Comparison of ENCODE assay signal across 1 cellular context in genomic region chr20:37526238-37526838, GRCh38.
TF ChIP-seq lines count a peak whose summit lies in the region.

No MANE protein-coding gene starts in this region.

TF ChIP-seq in K562, 482 proteins besides CTCF, POLR2A, EP300 and RAD21 (continued from another document and continues in another):
- TF ChIP-seq ZNF407 (IDR thresholded peaks at IDR 0.05; ENCODE audit: low read depth) (no peak), FOXM1 (IDR thresholded peaks at IDR 0.05; ENCODE audit: low read depth) (peak; percentile 66), FOXM1 (CRISPR knock-in tag; IDR thresholded peaks at IDR 0.05; ENCODE audit: low read depth) (no peak), SIN3A (IDR thresholded peaks at IDR 0.05; ENCODE audit: borderline replicate concordance in 2 of 2, control insufficient read depth in 1 of 2, low read depth in 2 of 2, low read length in 2 of 2) (no peak), ZNF551 (CRISPR knock-in tag; IDR thresholded peaks at IDR 0.05) (no peak), KDM5B (IDR thresholded peaks at IDR 0.05; ENCODE audit: insufficient replicate concordance, low read depth, low read length) (no peak), MCM3 (IDR thresholded peaks at IDR 0.05) (no peak), BMI1 (IDR thresholded peaks at IDR 0.05; ENCODE audit: low read length) (no peak), PTTG1 (tag; IDR thresholded peaks at IDR 0.05; ENCODE audit: low read depth) (no peak), KAT7 (CRISPR knock-in tag; IDR thresholded peaks at IDR 0.05; ENCODE audit: borderline replicate concordance) (no peak), TAF9B (IDR thresholded peaks at IDR 0.05; ENCODE audit: partially characterized antibody) (no peak), MYC (IDR thresholded peaks at IDR 0.05; ENCODE audit: low read depth, low read length) (0 out of 2 replicates have a peak, but pooled peaks have one; percentile 47), MYC (CRISPR knock-in tag; IDR thresholded peaks at IDR 0.05; ENCODE audit: borderline replicate concordance, low read depth) (no peak), E2F3 (CRISPR knock-in tag; IDR thresholded peaks at IDR 0.05) (no peak), FOXP1 (CRISPR knock-in tag; IDR thresholded peaks at IDR 0.05) (no peak), ZFP1 (CRISPR knock-in tag; IDR thresholded peaks at IDR 0.05) (no peak), SAFB2 (IDR thresholded peaks at IDR 0.05; ENCODE audit: borderline replicate concordance, low read depth, low read length, severe bottlenecking) (no peak), NR2F6 (CRISPR knock-in tag; IDR thresholded peaks at IDR 0.05) (no peak; the same call in 1 of the 2 replicates), RNF2 (IDR thresholded peaks at IDR 0.05) (no peak), SRSF7 (optimal IDR thresholded peaks at IDR 0.05; ENCODE audit: low read depth, low read length) (no peak), CHCHD3 (CRISPR knock-in tag; IDR thresholded peaks at IDR 0.05) (no peak), PHF21A (IDR thresholded peaks at IDR 0.05; ENCODE audit: borderline replicate concordance, low read depth) (no peak), TFAP4 (CRISPR knock-in tag; IDR thresholded peaks at IDR 0.05; ENCODE audit: borderline replicate concordance) (no peak), BDP1 (IDR thresholded peaks at IDR 0.05; ENCODE audit: insufficient read depth, insufficient read length) (no peak), JUNB (CRISPR knock-in tag; conservative IDR thresholded peaks at IDR 0.05) (no peak), PBX2 (CRISPR knock-in tag; IDR thresholded peaks at IDR 0.05; ENCODE audit: low read depth) (no peak), PBX2 (tag; conservative IDR thresholded peaks at IDR 0.05; ENCODE audit: low read depth) (no peak), ZNF184 (CRISPR knock-in tag; IDR thresholded peaks at IDR 0.05) (no peak), NFATC3 (IDR thresholded peaks at IDR 0.05) (no peak), NONO (IDR thresholded peaks at IDR 0.05; ENCODE audit: low read depth in 2 of 2, low read length in 1 of 2) (no peak), MEIS2 (IDR thresholded peaks at IDR 0.05; ENCODE audit: partially characterized antibody) (no peak), ATF1 (CRISPR knock-in tag; IDR thresholded peaks at IDR 0.05) (no peak), ATF1 (tag; IDR thresholded peaks at IDR 0.05) (no peak), BACH1 (tag; IDR thresholded peaks at IDR 0.05) (no peak), ZEB2 (IDR thresholded peaks at IDR 0.05) (no peak), CC2D1A (IDR thresholded peaks at IDR 0.05) (no peak), HOXB6 (CRISPR knock-in tag; IDR thresholded peaks at IDR 0.05; ENCODE audit: borderline replicate concordance) (no peak), NFRKB (IDR thresholded peaks at IDR 0.05; ENCODE audit: low read depth) (no peak), POLR2AphosphoS2 (IDR thresholded peaks at IDR 0.05; ENCODE audit: low read length) (no peak), SLC30A9 (CRISPR knock-in tag; IDR thresholded peaks at IDR 0.05) (no peak), BHLHE40 (IDR thresholded peaks at IDR 0.05; ENCODE audit: low read length) (no peak; the same call in 1 of the 2 replicates), POLR2H (tag; IDR thresholded peaks at IDR 0.05; ENCODE audit: low read depth) (no peak), U2AF2 (optimal IDR thresholded peaks at IDR 0.05; ENCODE audit: low read depth, low read length) (no peak), ZFP30 (CRISPR knock-in tag; IDR thresholded peaks at IDR 0.05; ENCODE audit: borderline replicate concordance) (no peak), ERF (CRISPR knock-in tag; IDR thresholded peaks at IDR 0.05) (no peak), POLR2G (IDR thresholded peaks at IDR 0.05; ENCODE audit: low read depth, low read length) (no peak), MAX (CRISPR knock-in tag; IDR thresholded peaks at IDR 0.05) (peak; percentile 40; the same call in 1 of the 2 replicates), SIN3B (IDR thresholded peaks at IDR 0.05; ENCODE audit: low read depth) (no peak), TCFL5 (CRISPR knock-in tag; conservative IDR thresholded peaks at IDR 0.05) (no peak), CBX3 (IDR thresholded peaks at IDR 0.05; ENCODE audit: borderline replicate concordance in 1 of 2, low read length in 2 of 2) (no peak)
- TF ChIP-seq, protein P1, sequence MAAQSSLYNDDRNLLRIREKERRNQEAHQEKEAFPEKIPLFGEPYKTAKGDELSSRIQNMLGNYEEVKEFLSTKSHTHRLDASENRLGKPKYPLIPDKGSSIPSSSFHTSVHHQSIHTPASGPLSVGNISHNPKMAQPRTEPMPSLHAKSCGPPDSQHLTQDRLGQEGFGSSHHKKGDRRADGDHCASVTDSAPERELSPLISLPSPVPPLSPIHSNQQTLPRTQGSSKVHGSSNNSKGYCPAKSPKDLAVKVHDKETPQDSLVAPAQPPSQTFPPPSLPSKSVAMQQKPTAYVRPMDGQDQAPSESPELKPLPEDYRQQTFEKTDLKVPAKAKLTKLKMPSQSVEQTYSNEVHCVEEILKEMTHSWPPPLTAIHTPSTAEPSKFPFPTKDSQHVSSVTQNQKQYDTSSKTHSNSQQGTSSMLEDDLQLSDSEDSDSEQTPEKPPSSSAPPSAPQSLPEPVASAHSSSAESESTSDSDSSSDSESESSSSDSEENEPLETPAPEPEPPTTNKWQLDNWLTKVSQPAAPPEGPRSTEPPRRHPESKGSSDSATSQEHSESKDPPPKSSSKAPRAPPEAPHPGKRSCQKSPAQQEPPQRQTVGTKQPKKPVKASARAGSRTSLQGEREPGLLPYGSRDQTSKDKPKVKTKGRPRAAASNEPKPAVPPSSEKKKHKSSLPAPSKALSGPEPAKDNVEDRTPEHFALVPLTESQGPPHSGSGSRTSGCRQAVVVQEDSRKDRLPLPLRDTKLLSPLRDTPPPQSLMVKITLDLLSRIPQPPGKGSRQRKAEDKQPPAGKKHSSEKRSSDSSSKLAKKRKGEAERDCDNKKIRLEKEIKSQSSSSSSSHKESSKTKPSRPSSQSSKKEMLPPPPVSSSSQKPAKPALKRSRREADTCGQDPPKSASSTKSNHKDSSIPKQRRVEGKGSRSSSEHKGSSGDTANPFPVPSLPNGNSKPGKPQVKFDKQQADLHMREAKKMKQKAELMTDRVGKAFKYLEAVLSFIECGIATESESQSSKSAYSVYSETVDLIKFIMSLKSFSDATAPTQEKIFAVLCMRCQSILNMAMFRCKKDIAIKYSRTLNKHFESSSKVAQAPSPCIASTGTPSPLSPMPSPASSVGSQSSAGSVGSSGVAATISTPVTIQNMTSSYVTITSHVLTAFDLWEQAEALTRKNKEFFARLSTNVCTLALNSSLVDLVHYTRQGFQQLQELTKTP (IDR thresholded peaks at IDR 0.05; ENCODE audit: low read depth in 1 of 2, partially characterized antibody in 2 of 2): no peak
- TF ChIP-seq, protein P2, sequence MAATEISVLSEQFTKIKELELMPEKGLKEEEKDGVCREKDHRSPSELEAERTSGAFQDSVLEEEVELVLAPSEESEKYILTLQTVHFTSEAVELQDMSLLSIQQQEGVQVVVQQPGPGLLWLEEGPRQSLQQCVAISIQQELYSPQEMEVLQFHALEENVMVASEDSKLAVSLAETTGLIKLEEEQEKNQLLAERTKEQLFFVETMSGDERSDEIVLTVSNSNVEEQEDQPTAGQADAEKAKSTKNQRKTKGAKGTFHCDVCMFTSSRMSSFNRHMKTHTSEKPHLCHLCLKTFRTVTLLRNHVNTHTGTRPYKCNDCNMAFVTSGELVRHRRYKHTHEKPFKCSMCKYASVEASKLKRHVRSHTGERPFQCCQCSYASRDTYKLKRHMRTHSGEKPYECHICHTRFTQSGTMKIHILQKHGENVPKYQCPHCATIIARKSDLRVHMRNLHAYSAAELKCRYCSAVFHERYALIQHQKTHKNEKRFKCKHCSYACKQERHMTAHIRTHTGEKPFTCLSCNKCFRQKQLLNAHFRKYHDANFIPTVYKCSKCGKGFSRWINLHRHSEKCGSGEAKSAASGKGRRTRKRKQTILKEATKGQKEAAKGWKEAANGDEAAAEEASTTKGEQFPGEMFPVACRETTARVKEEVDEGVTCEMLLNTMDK (IDR thresholded peaks at IDR 0.05; ENCODE audit: borderline replicate concordance, insufficient read depth, low read depth, low read length, poor library complexity, severe bottlenecking): no peak
- TF ChIP-seq, protein P3, sequence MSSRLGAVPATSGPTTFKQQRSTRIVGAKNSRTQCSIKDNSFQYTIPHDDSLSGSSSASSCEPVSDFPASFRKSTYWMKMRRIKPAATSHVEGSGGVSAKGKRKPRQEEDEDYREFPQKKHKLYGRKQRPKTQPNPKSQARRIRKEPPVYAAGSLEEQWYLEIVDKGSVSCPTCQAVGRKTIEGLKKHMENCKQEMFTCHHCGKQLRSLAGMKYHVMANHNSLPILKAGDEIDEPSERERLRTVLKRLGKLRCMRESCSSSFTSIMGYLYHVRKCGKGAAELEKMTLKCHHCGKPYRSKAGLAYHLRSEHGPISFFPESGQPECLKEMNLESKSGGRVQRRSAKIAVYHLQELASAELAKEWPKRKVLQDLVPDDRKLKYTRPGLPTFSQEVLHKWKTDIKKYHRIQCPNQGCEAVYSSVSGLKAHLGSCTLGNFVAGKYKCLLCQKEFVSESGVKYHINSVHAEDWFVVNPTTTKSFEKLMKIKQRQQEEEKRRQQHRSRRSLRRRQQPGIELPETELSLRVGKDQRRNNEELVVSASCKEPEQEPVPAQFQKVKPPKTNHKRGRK (tag; IDR thresholded peaks at IDR 0.05): no peak
